In genomic region chr4:102501635-102502382, GRCh38 we compare ENCODE assay signal across 1 cellular context.
A peak's percentile ranks its signal among the peaks of the same experiment; 100 is the strongest.
TF ChIP-seq lines count a peak whose summit lies in the region.

No MANE protein-coding gene starts in this region.

TF ChIP-seq in HepG2, 621 proteins besides CTCF, POLR2A, EP300 and RAD21 (continued from another document and continues in another):
- TF ChIP-seq KMT2B (CRISPR knock-in tag; IDR thresholded peaks at IDR 0.05) (peak; percentile 90), KMT2A (CRISPR knock-in tag; IDR thresholded peaks at IDR 0.05) (peak; percentile 76), ZNF773 (CRISPR knock-in tag; IDR thresholded peaks at IDR 0.05; ENCODE audit: borderline replicate concordance) (no peak; the same call in 1 of the 2 replicates), KDM3A (CRISPR knock-in tag; IDR thresholded peaks at IDR 0.05; ENCODE audit: low read depth) (peak; percentile 27; the same call in 1 of the 2 replicates), HES4 (CRISPR knock-in tag; IDR thresholded peaks at IDR 0.05; ENCODE audit: borderline replicate concordance) (peak; percentile 69), NFE2 (CRISPR knock-in tag; IDR thresholded peaks at IDR 0.05) (no peak), NCOR1 (IDR thresholded peaks at IDR 0.05; ENCODE audit: borderline replicate concordance, low read length) (peak; percentile 49; the same call in 1 of the 2 replicates), E2F1 (CRISPR knock-in tag; IDR thresholded peaks at IDR 0.05) (peak; percentile 33; the same call in 1 of the 2 replicates), ZNF274 (CRISPR knock-in tag; IDR thresholded peaks at IDR 0.05) (peak; percentile 33; the same call in 1 of the 2 replicates), PBX3 (CRISPR knock-in tag; IDR thresholded peaks at IDR 0.05; ENCODE audit: borderline replicate concordance) (0 out of 2 replicates have a peak, but pooled peaks have one; percentile 29), CBFB (CRISPR knock-in tag; IDR thresholded peaks at IDR 0.05) (peak; percentile 44; the same call in 1 of the 2 replicates), ZNF121 (CRISPR knock-in tag; IDR thresholded peaks at IDR 0.05) (peak; percentile 72; the same call in 1 of the 2 replicates), PHF20 (CRISPR knock-in tag; IDR thresholded peaks at IDR 0.05) (peak; percentile 41; the same call in 1 of the 2 replicates), SRY (CRISPR knock-in tag; IDR thresholded peaks at IDR 0.05) (peak; percentile 86), ISL2 (CRISPR knock-in tag; IDR thresholded peaks at IDR 0.05) (peak; percentile 40; the same call in 1 of the 2 replicates), HNF1A (IDR thresholded peaks at IDR 0.05; ENCODE audit: low read depth) (no peak), HNF1A (CRISPR knock-in tag; IDR thresholded peaks at IDR 0.05; ENCODE audit: borderline replicate concordance) (no peak), ZNF263 (CRISPR knock-in tag; IDR thresholded peaks at IDR 0.05) (0 out of 2 replicates have a peak, but pooled peaks have one; percentile 25), KAT8 (CRISPR knock-in tag; IDR thresholded peaks at IDR 0.05) (peak; percentile 57; the same call in 1 of the 2 replicates), TMF1 (CRISPR knock-in tag; IDR thresholded peaks at IDR 0.05; ENCODE audit: low read depth) (peak; percentile 79), ZFP91 (CRISPR knock-in tag; IDR thresholded peaks at IDR 0.05; ENCODE audit: borderline replicate concordance) (0 out of 2 replicates have a peak, but pooled peaks have one; percentile 36), ARID5B (CRISPR knock-in tag; IDR thresholded peaks at IDR 0.05) (peak; percentile 32), IKZF5 (CRISPR knock-in tag; IDR thresholded peaks at IDR 0.05) (0 out of 2 replicates have a peak, but pooled peaks have one; percentile 30), RFX3 (CRISPR knock-in tag; IDR thresholded peaks at IDR 0.05) (no peak), ZNF513 (CRISPR knock-in tag; conservative IDR thresholded peaks at IDR 0.05) (no peak), GATA4 (IDR thresholded peaks at IDR 0.05; ENCODE audit: borderline replicate concordance, low read depth) (no peak), ZNF572 (CRISPR knock-in tag; IDR thresholded peaks at IDR 0.05) (no peak), ZNF576 (CRISPR knock-in tag; IDR thresholded peaks at IDR 0.05) (no peak), ZNF451 (CRISPR knock-in tag; IDR thresholded peaks at IDR 0.05) (0 out of 2 replicates have a peak, but pooled peaks have one; percentile 36), HINFP (CRISPR knock-in tag; IDR thresholded peaks at IDR 0.05; ENCODE audit: low read depth) (no peak; the same call in 1 of the 2 replicates), EED (CRISPR knock-in tag; IDR thresholded peaks at IDR 0.05) (peak; percentile 74), MTF2 (CRISPR knock-in tag; IDR thresholded peaks at IDR 0.05; ENCODE audit: borderline replicate concordance) (0 out of 2 replicates have a peak, but pooled peaks have one; percentile 40), TFAP4 (IDR thresholded peaks at IDR 0.05; ENCODE audit: borderline replicate concordance, low read depth) (0 out of 2 replicates have a peak, but pooled peaks have one; percentile 3), MYPOP (CRISPR knock-in tag; IDR thresholded peaks at IDR 0.05) (peak; percentile 67; the same call in 1 of the 2 replicates), ZNF20 (CRISPR knock-in tag; IDR thresholded peaks at IDR 0.05) (0 out of 2 replicates have a peak, but pooled peaks have one; percentile 44), ASH2L (IDR thresholded peaks at IDR 0.05; ENCODE audit: insufficient read length, low read depth, low read length) (peak; percentile 93), POLR2G (IDR thresholded peaks at IDR 0.05; ENCODE audit: low read depth, low read length) (peak; percentile 80), ZNF740 (CRISPR knock-in tag; IDR thresholded peaks at IDR 0.05) (peak; percentile 62), FOXC1 (CRISPR knock-in tag; IDR thresholded peaks at IDR 0.05; ENCODE audit: borderline replicate concordance) (peak; percentile 76; the same call in 1 of the 2 replicates)
